ENCODE assay signal across 1 cellular context in the genomic region with DNA sequence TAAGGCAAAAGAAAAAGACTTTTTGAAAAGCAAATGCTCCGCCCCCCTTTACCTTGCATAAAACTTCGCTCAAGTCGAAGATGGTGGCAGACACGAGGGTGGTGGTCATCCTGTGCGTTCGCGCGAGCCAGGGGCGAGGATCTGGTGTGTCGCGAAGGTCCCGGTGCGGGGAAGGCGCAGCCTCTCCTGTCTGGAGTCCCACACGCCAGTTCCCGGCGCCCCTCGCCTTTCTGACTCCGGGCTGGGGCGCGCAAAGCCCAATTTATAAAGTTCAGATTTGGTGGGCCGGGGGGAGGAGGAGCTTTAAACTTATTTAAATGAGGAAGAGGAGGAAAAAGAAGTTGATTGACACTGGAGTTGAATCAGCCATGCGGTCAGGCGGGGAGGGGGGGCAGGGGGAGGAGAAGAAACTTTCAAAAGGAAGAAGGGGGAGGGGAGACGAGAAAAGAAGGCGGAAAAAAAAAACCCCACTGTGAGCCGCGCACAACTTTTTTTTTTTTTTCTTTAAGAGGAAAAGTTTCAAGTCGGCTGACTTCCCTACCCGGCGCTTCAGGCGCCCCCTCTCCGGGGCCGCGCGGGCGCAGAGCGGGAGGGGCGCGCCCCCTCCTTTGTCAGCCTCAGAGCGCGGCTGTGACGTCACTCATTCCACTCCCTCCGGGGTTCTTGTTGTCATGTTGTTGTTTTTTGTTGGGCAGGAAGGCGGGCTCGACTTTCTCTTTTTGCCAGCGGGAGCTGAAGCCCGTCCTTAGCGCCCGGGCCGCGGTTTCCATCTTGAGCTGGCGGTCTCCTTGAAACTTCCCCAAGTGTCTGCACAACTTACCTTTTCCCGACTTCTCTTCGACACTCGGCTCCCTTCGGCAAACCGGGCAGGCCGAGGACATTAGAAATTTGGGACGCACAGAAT.
TF ChIP-seq lines count a peak whose summit lies in the region.

A gene with protein sequence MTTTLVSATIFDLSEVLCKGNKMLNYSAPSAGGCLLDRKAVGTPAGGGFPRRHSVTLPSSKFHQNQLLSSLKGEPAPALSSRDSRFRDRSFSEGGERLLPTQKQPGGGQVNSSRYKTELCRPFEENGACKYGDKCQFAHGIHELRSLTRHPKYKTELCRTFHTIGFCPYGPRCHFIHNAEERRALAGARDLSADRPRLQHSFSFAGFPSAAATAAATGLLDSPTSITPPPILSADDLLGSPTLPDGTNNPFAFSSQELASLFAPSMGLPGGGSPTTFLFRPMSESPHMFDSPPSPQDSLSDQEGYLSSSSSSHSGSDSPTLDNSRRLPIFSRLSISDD (minus strand): TSS at position 238 of the 904 bp plus-strand sequence. CDS start 129 bp downstream, at position 109.

TF ChIP-seq in HEK293, 187 proteins besides CTCF, POLR2A, EP300 and RAD21 (continued from another document):
- TF ChIP-seq, protein P1, sequence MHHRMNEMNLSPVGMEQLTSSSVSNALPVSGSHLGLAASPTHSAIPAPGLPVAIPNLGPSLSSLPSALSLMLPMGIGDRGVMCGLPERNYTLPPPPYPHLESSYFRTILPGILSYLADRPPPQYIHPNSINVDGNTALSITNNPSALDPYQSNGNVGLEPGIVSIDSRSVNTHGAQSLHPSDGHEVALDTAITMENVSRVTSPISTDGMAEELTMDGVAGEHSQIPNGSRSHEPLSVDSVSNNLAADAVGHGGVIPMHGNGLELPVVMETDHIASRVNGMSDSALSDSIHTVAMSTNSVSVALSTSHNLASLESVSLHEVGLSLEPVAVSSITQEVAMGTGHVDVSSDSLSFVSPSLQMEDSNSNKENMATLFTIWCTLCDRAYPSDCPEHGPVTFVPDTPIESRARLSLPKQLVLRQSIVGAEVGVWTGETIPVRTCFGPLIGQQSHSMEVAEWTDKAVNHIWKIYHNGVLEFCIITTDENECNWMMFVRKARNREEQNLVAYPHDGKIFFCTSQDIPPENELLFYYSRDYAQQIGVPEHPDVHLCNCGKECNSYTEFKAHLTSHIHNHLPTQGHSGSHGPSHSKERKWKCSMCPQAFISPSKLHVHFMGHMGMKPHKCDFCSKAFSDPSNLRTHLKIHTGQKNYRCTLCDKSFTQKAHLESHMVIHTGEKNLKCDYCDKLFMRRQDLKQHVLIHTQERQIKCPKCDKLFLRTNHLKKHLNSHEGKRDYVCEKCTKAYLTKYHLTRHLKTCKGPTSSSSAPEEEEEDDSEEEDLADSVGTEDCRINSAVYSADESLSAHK (tag by site-specific recombination; IDR thresholded peaks at IDR 0.05), result peak; percentile 99
- TF ChIP-seq ZBTB7A (tag by site-specific recombination; IDR thresholded peaks at IDR 0.05; ENCODE audit: low read depth) (no peak), ZBTB17 (tag by site-specific recombination; IDR thresholded peaks at IDR 0.05) (peak; percentile 59), ZNF416 (tag by site-specific recombination; IDR thresholded peaks at IDR 0.05) (no peak)
